8 cellular contexts compared by ENCODE assay signal in genomic region chr1:43935711-43936427, GRCh38. TPM values are rescaled to one million over a fixed set of nuclear protein-coding genes. Genes with fewer than 3 reads are reported as not detected.
DNase-seq lines count a peak whose midpoint lies in the region; FAIRE-seq and TF ChIP-seq lines count a peak whose summit lies in the region.

No MANE protein-coding gene starts in this region.

- FAIRE-seq in frontal cortex (lab: Jason Lieb, UNC) = no peak

- H3K9me3 ChIP-seq in tibial artery (no peaks in the 10 kb centered on the region), MG63 (no peaks in the 10 kb centered on the region)

- H3K4me1 Mint-ChIP-seq in T-helper 1 cell treated with Interleukin-12 subunit alpha and Interleukin-12 subunit beta and Interleukin-4 antibody, amounts not matched to agents 30 μg/mL and 1 μg/mL, for 36 hours (ENCODE audit: low read depth) = peaks cover 3% of the 10 kb centered on the region

- peaks cover 20% of the 10 kb centered on the region for H3K27me3 Mint-ChIP-seq in T-helper 1 cell treated with Interleukin-12 subunit alpha and Interleukin-12 subunit beta and Interleukin-4 antibody, amounts not matched to agents 30 μg/mL and 1 μg/mL, for 36 hours (ENCODE audit: low read depth)

- no peak overlapping the region for H3K27ac Mint-ChIP-seq in T-helper 1 cell treated with Interleukin-12 subunit alpha and Interleukin-12 subunit beta and Interleukin-4 antibody, amounts not matched to agents 30 μg/mL and 1 μg/mL, for 36 hours

- H3K27ac ChIP-seq in angular gyrus (ENCODE audit: low read depth, low read length) = peak overlapping the region; percentile 22
- H3K27ac ChIP-seq in tibial artery = no peak overlapping the region

- H3K27me3 ChIP-seq in kidney epithelial cell (ENCODE audit: control insufficient read depth, insufficient read depth, low read length) = no peaks in the 10 kb centered on the region
- H3K27me3 ChIP-seq in tibial artery = peaks cover 0 to 13% of the 10 kb centered on the region in 2 donors
- H3K27me3 ChIP-seq in MG63 = no peaks in the 10 kb centered on the region

- peaks cover 3% of the 10 kb centered on the region for H3K36me3 Mint-ChIP-seq in T-helper 1 cell treated with Interleukin-12 subunit alpha and Interleukin-12 subunit beta and Interleukin-4 antibody, amounts not matched to agents 30 μg/mL and 1 μg/mL, for 36 hours (ENCODE audit: low read depth)

- intact Hi-C loops in tibial artery (cut with DNase I; ENCODE audit: low total_unique reads) = loop anchor here (2.0 kb wide), 1 partner anchor 173 kb away; no protein-coding TSS in a partner anchor

- H3K36me3 ChIP-seq in kidney epithelial cell (ENCODE audit: control insufficient read depth, insufficient read depth, low read length) = no peaks in the 10 kb centered on the region
- H3K36me3 ChIP-seq in tibial artery = peaks cover 0 to 5% (median 0%) of the 10 kb centered on the region in 3 donors
- H3K36me3 ChIP-seq in MG63 = no peaks in the 10 kb centered on the region

- TF ChIP-seq CTCF in kidney epithelial cell (IDR thresholded peaks at IDR 0.05; ENCODE audit: insufficient read depth, low read length, poor library complexity, severe bottlenecking) (no peak), tibial artery (IDR thresholded peaks at IDR 0.05) (no peak)

- peaks cover 0 to 41% (median 27%) of the 10 kb centered on the region in 4 donors for H3K4me1 ChIP-seq in tibial artery

- H3K4me3 Mint-ChIP-seq in T-helper 1 cell treated with Interleukin-12 subunit alpha and Interleukin-12 subunit beta and Interleukin-4 antibody, amounts not matched to agents 30 μg/mL and 1 μg/mL, for 36 hours = peak overlapping the region; percentile 9

- no peaks in the 10 kb centered on the region for H3K9me3 Mint-ChIP-seq in T-helper 1 cell treated with Interleukin-12 subunit alpha and Interleukin-12 subunit beta and Interleukin-4 antibody, amounts not matched to agents 30 μg/mL and 1 μg/mL, for 36 hours

- H3K4me3 ChIP-seq in kidney epithelial cell (ENCODE audit: low read depth, low read length) (peak overlapping the region; percentile 27), tibial artery (peak overlapping the region; percentile 42 to 55), MG63 (no peak overlapping the region)

- DNase-seq in T-helper 1 cell (no peak), kidney epithelial cell (ENCODE audit: low read depth) (no peak), tibial artery (no peak), MG63 (no peak), frontal cortex (ENCODE audit: low spot score in 2 of 2) (no peak)
- no peak for DNase-seq in activated CD8-positive, alpha-beta memory T cell treated with anti-CD3 and anti-CD28 coated beads, Interleukin-2, amount 50 U/mL, for 48 hours

RNA-seq across cellular contexts. Expression of gene ARTN, which starts 2.3 kb away (rescaled TPM):
- total RNA-seq in kidney epithelial cell (3.9 and 4.7 TPM in 2 replicates), frontal cortex (under 0.01 TPM)
- total RNA-seq in MG63 (2014; rRNA removed; shearing (Covaris generic); ENCODE audit: low replicate concordance) = not detected in 2 replicates

RNA-seq across cellular contexts. Expression of gene IPO13, which starts 10.9 kb away (rescaled TPM):
- total RNA-seq in kidney epithelial cell = 29.2 and 32.8 TPM in 2 replicates
- 14.4 and 24.4 TPM in 2 replicates for total RNA-seq in MG63 (2014; rRNA removed; shearing (Covaris generic); ENCODE audit: low replicate concordance)
- 13.9 TPM for total RNA-seq in frontal cortex

RNA-seq across cellular contexts. Expression of gene DPH2, which starts 33.9 kb away (rescaled TPM):
- 45.8 and 52.2 TPM in 2 replicates for total RNA-seq in kidney epithelial cell
- total RNA-seq in MG63 (2014; rRNA removed; shearing (Covaris generic); ENCODE audit: low replicate concordance) = 20.7 and 44.0 TPM in 2 replicates
- total RNA-seq in frontal cortex = 12.2 TPM

RNA-seq across cellular contexts. Expression of gene ATP6V0B, which starts 38.9 kb away (rescaled TPM):
- 298 and 308 TPM in 2 replicates for total RNA-seq in kidney epithelial cell
- 124 and 126 TPM in 2 replicates for total RNA-seq in MG63 (2014; rRNA removed; shearing (Covaris generic); ENCODE audit: low replicate concordance)
- 265 TPM for total RNA-seq in frontal cortex

RNA-seq across cellular contexts. Expression of gene B4GALT2, which starts 43.1 kb away (rescaled TPM):
- total RNA-seq in kidney epithelial cell = 62.6 and 86.8 TPM in 2 replicates
- total RNA-seq in MG63 (2014; rRNA removed; shearing (Covaris generic); ENCODE audit: low replicate concordance) = 62.1 and 95.8 TPM in 2 replicates
- total RNA-seq in frontal cortex = 119 TPM
